Comparison of ENCODE assay signal across 18 cellular contexts in genomic region chr11:45093761-45094455, GRCh38. TPM values are rescaled to one million over a fixed set of nuclear protein-coding genes. Genes with fewer than 3 reads are reported as not detected.
DNase-seq lines count a peak whose midpoint lies in the region; ATAC-seq and TF ChIP-seq lines count a peak whose summit lies in the region.
"Had no signal": no experiment of that assay in that cellular context is flagged by ENCODE, and none has a peak within 500 bp of the region (broad histone marks: within the 10 kb centered on the region; RNA-seq: fewer than 3 reads in every experiment).

No MANE protein-coding gene starts in this region.

- DNase-seq in cardiac septum (ENCODE audit: low spot score) (peak; percentile 3), Right ventricle myocardium superior (no peak), activated B cell treated with CpG ODN at 0.5 μM for 24 hours (no peak), left lobe of liver (ENCODE audit: low spot score) (peak; percentile 32), ureter (ENCODE audit: low spot score) (peak; percentile 30), medulla oblongata (ENCODE audit: extremely low spot score) (no peak)
- DNase-seq in activated CD4-positive, alpha-beta T cell treated with anti-CD3 and anti-CD28 coated beads, Interleukin-2, amount 10 ng/mL, durations not matched to agents 7 days and 5 days: no peak
- DNase-seq: activated naive CD4-positive, alpha-beta T cell treated with anti-CD3 and anti-CD28 coated beads for 36 hours; DMS79; foreskin fibroblast; NCI-H187; NCI-H446; stimulated activated CD4-positive, alpha-beta T cell treated with anti-CD3 and anti-CD28 coated beads, Interleukin-4, amount 100 ng/mL, for 1 hour had no signal

- H3K36me3 Mint-ChIP-seq in activated B cell treated with CpG ODN at 0.5 μM for 24 hours (ENCODE audit: low read depth): no peaks in the 10 kb centered on the region
- H3K36me3 Mint-ChIP-seq in activated CD4-positive, alpha-beta T cell treated with anti-CD3 and anti-CD28 coated beads, Interleukin-2, amount 10 ng/mL, durations not matched to agents 7 days and 5 days (ENCODE audit: low read depth): no peaks in the 10 kb centered on the region
- H3K36me3 Mint-ChIP-seq: memory B cell had no signal

- POLR2A ChIA-PET in activated B cell treated with CpG ODN at 0.5 μM for 24 hours (lab: Charles Lee): no interaction called here
- POLR2A ChIA-PET in activated CD4-positive, alpha-beta T cell treated with anti-CD3 and anti-CD28 coated beads, Interleukin-2, amount 10 ng/mL, durations not matched to agents 7 days and 5 days (lab: Charles Lee): no interaction called here

- ATAC-seq in Right ventricle myocardium superior (ENCODE audit: poor library complexity): no peak
- no peak for ATAC-seq in activated B cell treated with CpG ODN at 0.5 μM for 24 hours (ENCODE audit: low read depth)
- ATAC-seq in left lobe of liver: no peak
- ATAC-seq in GM21619 (IDR thresholded peaks at IDR 0.05; ENCODE audit: unreplicated experiment): no peak
- ATAC-seq: HepG2; naive thymus-derived CD8-positive, alpha-beta T cell had no signal

- peak overlapping the region; percentile 6 for H3K27ac Mint-ChIP-seq in activated B cell treated with CpG ODN at 0.5 μM for 24 hours
- H3K27ac Mint-ChIP-seq in activated CD4-positive, alpha-beta T cell treated with anti-CD3 and anti-CD28 coated beads, Interleukin-2, amount 10 ng/mL, durations not matched to agents 7 days and 5 days: no peak overlapping the region
- H3K27ac Mint-ChIP-seq: activated naive CD4-positive, alpha-beta T cell treated with anti-CD3 and anti-CD28 coated beads for 36 hours; memory B cell; progenitor cell of endocrine pancreas had no signal

- no peak overlapping the region for H3K4me3 Mint-ChIP-seq in activated B cell treated with CpG ODN at 0.5 μM for 24 hours
- no peak overlapping the region for H3K4me3 Mint-ChIP-seq in activated CD4-positive, alpha-beta T cell treated with anti-CD3 and anti-CD28 coated beads, Interleukin-2, amount 10 ng/mL, durations not matched to agents 7 days and 5 days
- H3K4me3 Mint-ChIP-seq: activated naive CD4-positive, alpha-beta T cell treated with anti-CD3 and anti-CD28 coated beads for 36 hours; memory B cell had no signal

- no peaks in the 10 kb centered on the region for H3K9me3 Mint-ChIP-seq in activated B cell treated with CpG ODN at 0.5 μM for 24 hours
- H3K9me3 Mint-ChIP-seq in activated CD4-positive, alpha-beta T cell treated with anti-CD3 and anti-CD28 coated beads, Interleukin-2, amount 10 ng/mL, durations not matched to agents 7 days and 5 days: no peaks in the 10 kb centered on the region
- H3K9me3 Mint-ChIP-seq: activated naive CD4-positive, alpha-beta T cell treated with anti-CD3 and anti-CD28 coated beads for 36 hours; memory B cell; naive thymus-derived CD8-positive, alpha-beta T cell had no signal

- no peak for TF ChIP-seq CTCF in activated B cell treated with CpG ODN at 0.5 μM for 24 hours (IDR thresholded peaks at IDR 0.05)

- peaks cover 24% of the 10 kb centered on the region for H3K4me1 Mint-ChIP-seq in activated B cell treated with CpG ODN at 0.5 μM for 24 hours
- H3K4me1 Mint-ChIP-seq in activated CD4-positive, alpha-beta T cell treated with anti-CD3 and anti-CD28 coated beads, Interleukin-2, amount 10 ng/mL, durations not matched to agents 7 days and 5 days: peaks cover 11% of the 10 kb centered on the region

- CTCF ChIA-PET in activated B cell treated with CpG ODN at 0.5 μM for 24 hours (lab: Charles Lee): interaction anchor here (1.3 to 1.9 kb wide), 3 partner anchors 9 to 157 kb away, joined by 4 to 8 read pairs (median 5); no protein-coding TSS in a partner anchor
- CTCF ChIA-PET in activated CD4-positive, alpha-beta T cell treated with anti-CD3 and anti-CD28 coated beads, Interleukin-2, amount 10 ng/mL, durations not matched to agents 7 days and 5 days (lab: Charles Lee): interaction anchor here (0.6 to 1.4 kb wide), 4 partner anchors 9 to 742 kb away, joined by 3 to 4 read pairs (median 4); no protein-coding TSS in a partner anchor

- intact Hi-C loops in cardiac septum (cut with DNase I) (no loop called here), Right ventricle myocardium superior (cut with DNase I) (no loop called here), activated B cell treated with CpG ODN at 0.5 μM for 24 hours (cut with micrococcal nuclease) (no loop called here)

- peaks cover 17% of the 10 kb centered on the region for H3K27me3 Mint-ChIP-seq in activated B cell treated with CpG ODN at 0.5 μM for 24 hours
- peaks cover 13% of the 10 kb centered on the region for H3K27me3 Mint-ChIP-seq in activated CD4-positive, alpha-beta T cell treated with anti-CD3 and anti-CD28 coated beads, Interleukin-2, amount 10 ng/mL, durations not matched to agents 7 days and 5 days

RNA-seq across cellular contexts. Expression of gene PRDM11, which starts 52.5 kb away (rescaled TPM):
- total RNA-seq in cardiac septum (20.7 TPM), Right ventricle myocardium superior (17.3 TPM), activated B cell treated with CpG ODN at 0.5 μM for 24 hours (22.0 and 23.6 TPM in 2 replicates), left lobe of liver (3.5 TPM), ureter (35.3 TPM)
- 1 to 10 TPM; 1.6 to 1.7 TPM for total RNA-seq in activated CD4-positive, alpha-beta T cell treated with anti-CD3 and anti-CD28 coated beads, Interleukin-2, amount 10 ng/mL, durations not matched to agents 7 days and 5 days

Comparison
In these comparisons a context has a peak if more than half of its experiments do, and no peak if none do; other contexts are left out.
1. DNase-seq: peak in cardiac septum (single experiment), left lobe of liver (single experiment) and ureter (single experiment); none in Right ventricle myocardium superior (single experiment), activated B cell treated with CpG ODN at 0.5 μM for 24 hours (single experiment), medulla oblongata (single experiment) and activated CD4-positive, alpha-beta T cell treated with anti-CD3 and anti-CD28 coated beads, Interleukin-2, amount 10 ng/mL, durations not matched to agents 7 days and 5 days (single experiment).